8 cellular contexts compared by ENCODE assay signal in the genomic region with DNA sequence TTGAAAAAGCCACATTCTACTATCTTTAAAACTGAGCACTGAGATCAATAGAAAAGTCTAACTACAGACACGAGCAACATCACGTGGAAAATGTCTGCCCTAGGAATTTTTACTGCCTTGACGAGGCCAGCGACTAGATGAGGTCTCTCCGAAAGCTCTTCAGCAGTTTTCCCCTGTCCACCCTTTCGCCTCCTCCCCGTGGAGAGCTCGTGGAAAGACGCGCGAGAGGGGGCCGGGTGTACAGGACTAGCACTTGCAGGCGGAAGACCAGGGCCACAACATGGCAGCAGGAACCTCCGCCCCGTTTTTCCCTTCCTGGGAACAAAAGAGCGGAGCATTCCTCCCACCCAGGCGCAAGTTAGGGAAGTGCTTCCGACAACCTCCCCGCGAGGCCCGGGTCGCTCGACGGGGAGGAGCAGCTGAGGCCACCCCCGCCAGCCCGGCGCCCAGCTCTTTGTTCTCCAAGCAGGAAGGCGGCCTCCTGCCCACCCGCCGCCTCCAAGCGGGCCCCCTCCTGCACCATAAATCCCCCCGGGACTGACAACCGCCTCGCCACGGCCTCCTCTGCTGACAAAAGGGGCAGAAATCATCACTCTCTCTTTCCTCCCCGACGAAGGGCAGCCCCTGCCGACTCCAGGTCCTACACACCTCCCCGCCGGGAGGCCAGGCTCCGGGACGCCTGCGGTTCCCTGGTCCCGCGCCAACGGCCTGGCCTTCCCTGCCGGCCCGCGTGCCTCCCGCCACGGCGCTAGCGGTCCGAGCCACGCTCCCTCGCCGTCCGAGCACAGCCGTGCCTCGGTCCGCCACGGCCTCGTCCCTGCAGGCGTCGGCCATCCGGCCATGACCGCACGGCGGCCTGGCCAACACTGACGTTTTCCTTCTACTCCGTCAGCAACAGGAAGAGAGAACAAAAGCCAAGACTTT. TPM values are rescaled to one million over a fixed set of nuclear protein-coding genes. Genes with fewer than 3 reads are reported as not detected.
DNase-seq lines count a peak whose midpoint lies in the region; ATAC-seq and TF ChIP-seq lines count a peak whose summit lies in the region.

No MANE protein-coding gene starts in this region.

- H4K20me1 ChIP-seq in MM.1S (ENCODE audit: insufficient read depth, low read length) = no peaks in the 10 kb centered on the region; the same call in 1 of the 2 replicates

- H3K36me3 Mint-ChIP-seq in CD4-positive, alpha-beta memory T cell = peaks cover 41 to 57% of the 10 kb centered on the region in 2 donors
- peaks cover 49% of the 10 kb centered on the region for H3K36me3 Mint-ChIP-seq in activated CD4-positive, alpha-beta memory T cell treated with anti-CD3 and anti-CD28 coated beads for 36 hours

- DNase-seq in CD4-positive, alpha-beta memory T cell = peak; percentile 43 to 61 (median 50)
- DNase-seq in MM.1S (peak; percentile 27), lung microvascular endothelial cell (ENCODE audit: low read depth in 2 of 2) (peak; percentile 66 to 70), cerebellar cortex (ENCODE audit: low spot score) (no peak)
- DNase-seq in activated CD4-positive, alpha-beta memory T cell treated with anti-CD3 and anti-CD28 coated beads for 36 hours = peak; percentile 59
- DNase-seq in effector CD4-positive, alpha-beta T cell = peak; percentile 22
- peak; percentile 17 to 39 (median 21) for DNase-seq in stimulated activated CD4-positive, alpha-beta T cell treated with anti-CD3 and anti-CD28 coated beads, TNF-alpha, amount 100 ng/mL, for 4 hours (ENCODE audit: low read depth in 3 of 3)

- no peaks in the 10 kb centered on the region for H3K27me3 ChIP-seq in CD4-positive, alpha-beta memory T cell (ENCODE audit: insufficient read depth, low read length)
- no peaks in the 10 kb centered on the region for H3K27me3 ChIP-seq in MM.1S (replicated peaks; ENCODE audit: insufficient read depth, low read length)

- H3K27ac ChIP-seq in CD4-positive, alpha-beta memory T cell (ENCODE audit: low read depth, low read length) = peak overlapping the region; percentile 97
- peak overlapping the region; percentile 93 for H3K27ac ChIP-seq in MM.1S (ENCODE audit: low read length)

- peaks cover 0 to 3% of the 10 kb centered on the region in 2 donors for H3K27me3 Mint-ChIP-seq in CD4-positive, alpha-beta memory T cell
- no peaks in the 10 kb centered on the region for H3K27me3 Mint-ChIP-seq in activated CD4-positive, alpha-beta memory T cell treated with anti-CD3 and anti-CD28 coated beads for 36 hours

- H3K4me1 ChIP-seq in CD4-positive, alpha-beta memory T cell (ENCODE audit: insufficient read depth, low read length) = peaks cover 53% of the 10 kb centered on the region
- peaks cover 19% of the 10 kb centered on the region for H3K4me1 ChIP-seq in MM.1S (ENCODE audit: low read length)

- TF ChIP-seq CTCF in MM.1S (IDR thresholded peaks at IDR 0.05; ENCODE audit: low read length) = no peak

- CTCF ChIA-PET in CD4-positive, alpha-beta memory T cell (lab: Charles Lee; ENCODE audit: partially characterized antibody) = interaction anchor here (0.8 to 3.6 kb wide), 11 partner anchors 10 to 213 kb away, joined by 3 to 35 read pairs (median 6); a partner anchor contains a TSS
- CTCF ChIA-PET in activated CD4-positive, alpha-beta memory T cell treated with anti-CD3 and anti-CD28 coated beads for 36 hours (lab: Charles Lee) = interaction anchor here (0.7 to 3.3 kb wide), 6 partner anchors 9 to 267 kb away, joined by 4 to 28 read pairs (median 4); a partner anchor contains a TSS

- H3K4me3 Mint-ChIP-seq in CD4-positive, alpha-beta memory T cell = peak overlapping the region; percentile 96 to 99 (median 98)
- H3K4me3 Mint-ChIP-seq in activated CD4-positive, alpha-beta memory T cell treated with anti-CD3 and anti-CD28 coated beads for 36 hours = peak overlapping the region; percentile 91

- H3F3A ChIP-seq in MM.1S (ENCODE audit: insufficient read depth, low read length) = peaks cover 23% of the 10 kb centered on the region

- H3K9me3 Mint-ChIP-seq in CD4-positive, alpha-beta memory T cell = peaks cover 0 to 5% (median 0%) of the 10 kb centered on the region in 8 donors
- H3K9me3 Mint-ChIP-seq in activated CD4-positive, alpha-beta memory T cell treated with anti-CD3 and anti-CD28 coated beads for 36 hours = no peaks in the 10 kb centered on the region

- peak overlapping the region; percentile 97 for H3K9ac ChIP-seq in MM.1S (ENCODE audit: low read length)

- peak; percentile 11 for ATAC-seq in GM21576 (IDR thresholded peaks at IDR 0.05; ENCODE audit: unreplicated experiment)

- no peaks in the 10 kb centered on the region for H3K9me3 ChIP-seq in CD4-positive, alpha-beta memory T cell (ENCODE audit: control insufficient read depth in 1 of 2, low read length in 2 of 2)
- no peaks in the 10 kb centered on the region for H3K9me3 ChIP-seq in MM.1S (replicated peaks; ENCODE audit: insufficient read depth, low read length)

- H3K79me2 ChIP-seq in MM.1S (ENCODE audit: low read length) = peaks cover 53% of the 10 kb centered on the region

- peak overlapping the region; percentile 84 for H3K4me2 ChIP-seq in MM.1S (ENCODE audit: low read depth, low read length)

- H2AFZ ChIP-seq in MM.1S (ENCODE audit: low read length) = peak overlapping the region; percentile 62

- POLR2A ChIA-PET in CD4-positive, alpha-beta memory T cell (lab: Charles Lee; ENCODE audit: partially characterized antibody) = interaction anchor here (0.6 to 11.7 kb wide), 40 partner anchors 10 to 1417 kb away, joined by 3 to 469 read pairs (median 6); a partner anchor contains a TSS
- POLR2A ChIA-PET in activated CD4-positive, alpha-beta memory T cell treated with anti-CD3 and anti-CD28 coated beads for 36 hours (lab: Charles Lee) = interaction anchor here (0.7 to 5.2 kb wide), 20 partner anchors 10 to 1035 kb away, joined by 3 to 156 read pairs (median 4); a partner anchor contains a TSS

- peaks cover 31 to 69% (median 47%) of the 10 kb centered on the region in 4 donors for H3K4me1 Mint-ChIP-seq in CD4-positive, alpha-beta memory T cell
- peaks cover 55% of the 10 kb centered on the region for H3K4me1 Mint-ChIP-seq in activated CD4-positive, alpha-beta memory T cell treated with anti-CD3 and anti-CD28 coated beads for 36 hours (ENCODE audit: low read depth)

- peak overlapping the region; percentile 98 to 100 (median 99) for H3K27ac Mint-ChIP-seq in CD4-positive, alpha-beta memory T cell
- H3K27ac Mint-ChIP-seq in activated CD4-positive, alpha-beta memory T cell treated with anti-CD3 and anti-CD28 coated beads for 36 hours = peak overlapping the region; percentile 98

- no peaks in the 10 kb centered on the region for H3K9me2 ChIP-seq in MM.1S (replicated peaks; ENCODE audit: insufficient read depth, low read length)

- H3K36me3 ChIP-seq in CD4-positive, alpha-beta memory T cell (ENCODE audit: insufficient read depth, low read length) = peaks cover 43% of the 10 kb centered on the region
- H3K36me3 ChIP-seq in MM.1S (replicated peaks; ENCODE audit: insufficient read depth, low read length) = peaks cover 36% of the 10 kb centered on the region

- peak overlapping the region; percentile 77 to 95 for H3K4me3 ChIP-seq in CD4-positive, alpha-beta memory T cell (ENCODE audit: low read length in 2 of 2)
- peak overlapping the region; percentile 96 for H3K4me3 ChIP-seq in MM.1S (ENCODE audit: low read length)

- intact Hi-C loops in CD4-positive, alpha-beta memory T cell (cut with micrococcal nuclease) = loop anchor here (1.0 to 5.0 kb wide), 10 partner anchors 9 to 1347 kb away; a partner anchor contains a TSS
- intact Hi-C loops in activated CD4-positive, alpha-beta memory T cell treated with anti-CD3 and anti-CD28 coated beads for 36 hours (cut with micrococcal nuclease) = loop anchor here (1.0 to 5.0 kb wide), 6 partner anchors 57 to 1347 kb away; a partner anchor contains a TSS

RNA-seq across cellular contexts. Expression of a gene that starts 0.8 kb away (rescaled TPM):
- 100 to 1,000 TPM; 659 to 664 TPM for total RNA-seq in CD4-positive, alpha-beta memory T cell
- 100 to 1,000 TPM; 521 to 531 TPM for polyA plus RNA-seq in CD4-positive, alpha-beta memory T cell
- 100 to 1,000 TPM; 794 to 835 TPM for total RNA-seq in activated CD4-positive, alpha-beta memory T cell treated with anti-CD3 and anti-CD28 coated beads for 36 hours
- 647 and 657 TPM in 2 replicates for total RNA-seq in lung microvascular endothelial cell

RNA-seq across cellular contexts. Expression of a gene that starts 50.0 kb away (rescaled TPM):
- total RNA-seq in CD4-positive, alpha-beta memory T cell = 100 to 1,000 TPM; 126 to 129 TPM
- 10 to 100 TPM; 16.7 to 17.6 TPM for polyA plus RNA-seq in CD4-positive, alpha-beta memory T cell
- total RNA-seq in activated CD4-positive, alpha-beta memory T cell treated with anti-CD3 and anti-CD28 coated beads for 36 hours = 10 to 100 TPM; 39.8 to 43.3 TPM
- 7.4 and 9.3 TPM in 2 replicates for total RNA-seq in lung microvascular endothelial cell

RNA-seq across cellular contexts. Expression of a gene that starts 56.8 kb away (rescaled TPM):
- total RNA-seq in CD4-positive, alpha-beta memory T cell = 10 to 100 TPM; 57.2 to 68.6 TPM
- 10 to 100 TPM; 39.7 to 58.8 TPM for polyA plus RNA-seq in CD4-positive, alpha-beta memory T cell
- 10 to 100 TPM; 37.6 to 39.9 TPM for total RNA-seq in activated CD4-positive, alpha-beta memory T cell treated with anti-CD3 and anti-CD28 coated beads for 36 hours
- 24.6 and 31.3 TPM in 2 replicates for total RNA-seq in lung microvascular endothelial cell
